8 cellular contexts compared by ENCODE assay signal in the genomic region with DNA sequence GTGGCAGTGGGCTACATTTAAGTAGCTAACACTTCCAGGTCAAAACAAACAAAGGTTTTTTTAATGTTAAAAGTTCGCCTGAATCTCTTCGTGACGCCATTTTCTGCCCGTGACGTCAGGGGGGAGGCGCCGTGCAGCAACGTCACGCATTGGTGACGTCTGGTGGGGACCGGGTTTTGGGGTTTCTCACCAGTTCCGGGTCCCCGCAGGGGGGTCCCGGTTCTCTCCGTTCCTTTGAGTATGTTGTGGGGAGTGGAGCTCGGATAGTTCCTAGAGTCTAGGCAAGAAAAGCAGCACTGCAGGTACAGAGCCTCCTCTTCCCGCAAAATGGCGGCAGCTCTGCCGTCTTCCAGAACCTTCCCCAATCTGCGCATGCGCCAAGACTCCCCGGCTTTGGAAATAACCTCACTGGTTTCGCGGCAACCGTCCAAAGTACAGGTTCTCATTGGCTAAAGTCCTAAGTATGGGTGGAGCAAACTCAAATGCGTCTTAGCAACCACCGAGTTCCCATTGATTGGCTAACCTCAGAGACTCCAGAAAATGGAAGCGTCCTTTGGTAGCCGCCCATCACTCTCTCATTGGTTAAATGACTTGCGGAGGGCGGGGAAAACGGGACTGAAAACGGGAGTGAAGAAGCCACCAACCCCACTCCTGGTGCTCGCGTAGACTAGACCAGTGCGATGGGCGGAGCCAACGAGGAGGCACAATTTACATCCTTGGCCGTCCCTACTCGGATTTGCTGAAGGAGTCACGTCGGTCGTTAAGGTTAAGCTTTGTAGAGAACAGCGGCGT. TPM values are rescaled to one million over a fixed set of nuclear protein-coding genes. Genes with fewer than 3 reads are reported as not detected.
DNase-seq lines count a peak whose midpoint lies in the region; TF ChIP-seq lines count a peak whose summit lies in the region.

TSS of gene RBM23 (minus strand) at position 341 of the 792 bp plus-strand sequence.

- POLR2A ChIA-PET in HEK293T (lab: Yijun Ruan, JAX) = interaction anchor here (0.5 to 4.1 kb wide), 15 partner anchors 10 to 454 kb away, joined by 3 to 50 read pairs (median 4); partner anchors contain the start of genes HAUS4 and PRMT5

- peak; percentile 99 for DNase-seq in GDM1 (lab: John Stamatoyannopoulos, UW)
- DNase-seq in HEK293T (ENCODE audit: extremely low spot score) = peak; percentile 93
- DNase-seq in MV-4-11 (lab: John Stamatoyannopoulos, UW) = peak; percentile 100
- peak; percentile 100 for DNase-seq in SK-MEL-5 (ENCODE audit: low read depth, low spot score)
- DNase-seq in activated naive CD4-positive, alpha-beta T cell treated with Interleukin-2 at 50 U/mL for 16 hours = peak; percentile 99
- peak; percentile 100 for DNase-seq in foreskin melanocyte

- H3K4me1 ChIP-seq in neuron (ENCODE audit: insufficient read depth, low read length) = peaks cover 10% of the 10 kb centered on the region
- H3K4me1 ChIP-seq in subcutaneous abdominal adipose tissue (ENCODE audit: control insufficient read depth in 5 of 5, insufficient read depth in 5 of 5, low read length in 5 of 5) = peaks cover 6 to 37% (median 26%) of the 10 kb centered on the region in 5 donors

- H2AFZ ChIP-seq in neuron (ENCODE audit: low read depth, low read length) = peak within 1 kb of the TSS; percentile 60

- CTCF ChIA-PET in HEK293T (lab: Yijun Ruan, JAX) = interaction anchor here (1.0 to 3.7 kb wide), 4 partner anchors 11 to 67 kb away, joined by 3 to 21 read pairs (median 4); partner anchors contain the start of gene PRMT5

- H3K4me3 ChIP-seq in neuron (ENCODE audit: low read length) (peak within 1 kb of the TSS; percentile 82), subcutaneous abdominal adipose tissue (ENCODE audit: low read depth in 1 of 5, low read length in 5 of 5) (peak within 1 kb of the TSS; percentile 92 to 96 (median 95))

- peaks cover 44% of the 10 kb centered on the region for H3K36me3 ChIP-seq in neuron (ENCODE audit: insufficient read depth, low read length)
- H3K36me3 ChIP-seq in subcutaneous abdominal adipose tissue (ENCODE audit: control insufficient read depth in 5 of 5, insufficient read depth in 5 of 5, low read length in 5 of 5) = peaks cover 17 to 35% (median 29%) of the 10 kb centered on the region in 5 donors

- H3K27me3 ChIP-seq in neuron (ENCODE audit: insufficient read depth, low read length) (no peaks in the 10 kb centered on the region), subcutaneous abdominal adipose tissue (ENCODE audit: control insufficient read depth in 5 of 5, insufficient read depth in 4 of 5, low read length in 5 of 5) (peaks cover 0 to 3% (median 0%) of the 10 kb centered on the region in 5 donors)

- peak within 1 kb of the TSS; percentile 99 for H3K27ac ChIP-seq in subcutaneous abdominal adipose tissue (ENCODE audit: low read depth, low read length)

- H3K9ac ChIP-seq in subcutaneous abdominal adipose tissue (ENCODE audit: low read length in 5 of 5) = peak within 1 kb of the TSS; percentile 69 to 98 (median 97)

- in situ Hi-C loops in SK-MEL-5 (cut with HindIII; ENCODE audit: low pct_unique_long_range_greater_than_20kb, low sequenced_read_pairs) = no loop called here

- no peaks in the 10 kb centered on the region for H3K9me3 ChIP-seq in neuron (ENCODE audit: low read length)
- no peaks in the 10 kb centered on the region for H3K9me3 ChIP-seq in subcutaneous abdominal adipose tissue (ENCODE audit: control insufficient read depth in 5 of 5, low read length in 5 of 5)

TF ChIP-seq in HEK293T, 16 proteins besides CTCF, POLR2A, EP300 and RAD21:
- TF ChIP-seq ELF4 (IDR thresholded peaks at IDR 0.05) (no peak), TARDBP (IDR thresholded peaks at IDR 0.05) (peak; percentile 96), FOXK2 (IDR thresholded peaks at IDR 0.05) (no peak), FOXA1 (IDR thresholded peaks at IDR 0.05) (no peak), SP1 (IDR thresholded peaks at IDR 0.05) (no peak), PKNOX1 (IDR thresholded peaks at IDR 0.05) (peak; percentile 92), HDGF (IDR thresholded peaks at IDR 0.05; ENCODE audit: borderline replicate concordance) (0 out of 2 replicates have a peak, but pooled peaks have one; percentile 72)

RNA-seq across cellular contexts. Expression of gene RBM23, which starts in this region (rescaled TPM):
- total RNA-seq in SK-MEL-5 (2014; rRNA removed; shearing (Covaris generic)) = 62.7 and 63.2 TPM in 2 replicates
- polyA plus RNA-seq in SK-MEL-5 (2015; cell fraction: cytosol; rRNA removed) = 48.0 and 54.3 TPM in 2 replicates
- 63.6 and 68.7 TPM in 2 replicates for polyA plus RNA-seq in SK-MEL-5 (2015; cell fraction: nucleus; rRNA removed)

Comparison
In these comparisons a context has a peak if more than half of its experiments do, and no peak if none do; other contexts are left out.
1. Peak in every context shown above with its lines: DNase-seq, H3K4me3 ChIP-seq and H3K27ac ChIP-seq.